17 cellular contexts compared by ENCODE assay signal in genomic region chr1:33985166-33985565, GRCh38.
DNase-seq lines count a peak whose midpoint lies in the region; ATAC-seq and TF ChIP-seq lines count a peak whose summit lies in the region.
"Had no signal": no experiment of that assay in that cellular context is flagged by ENCODE, and none has a peak within 500 bp of the region (broad histone marks: within the 10 kb centered on the region; RNA-seq: fewer than 3 reads in every experiment).

No MANE protein-coding gene starts in this region.

- DNase-seq in heart left ventricle (peak in 2 of 5 donors; percentile 31 to 40), cardiac septum (ENCODE audit: low spot score) (no peak), T1000 (lab: John Stamatoyannopoulos, UW) (peak; percentile 26), heart right ventricle (peak in 1 of 2 donors; percentile 29), NCI-H187 (lab: John Stamatoyannopoulos, UW) (no peak), putamen (ENCODE audit: low spot score) (no peak), NCI-H2107 treated with DMSO at 0.1 percent for 48 hours (lab: John Stamatoyannopoulos, UW; ENCODE audit: unreplicated experiment) (no peak)
- DNase-seq: activated CD8-positive, alpha-beta memory T cell treated with anti-CD3 and anti-CD28 coated beads for 24 hours; gastrocnemius medialis; NCI-H2107; NK-92 treated with Interleukin-12 subunit alpha and Interleukin-12 subunit beta, amount 100 ng/mL, for 24 hours; T-cell had no signal

- TF ChIP-seq POLR2A in heart left ventricle (IDR thresholded peaks at IDR 0.05): no peak

- no peak overlapping the region for H3K4me3 ChIP-seq in heart left ventricle
- H3K4me3 ChIP-seq in heart right ventricle: no peak overlapping the region
- H3K4me3 ChIP-seq: gastrocnemius medialis, HAP-1, psoas muscle had no signal

- TF ChIP-seq CTCF in heart left ventricle (IDR thresholded peaks at IDR 0.05) (no peak), heart right ventricle (IDR thresholded peaks at IDR 0.05) (no peak)

- ATAC-seq in heart left ventricle: peak; percentile 55 to 80 (median 68)
- ATAC-seq in heart right ventricle: peak; percentile 36 to 91 (median 71)
- ATAC-seq in HG02798 (IDR thresholded peaks at IDR 0.05; ENCODE audit: poor library complexity, unreplicated experiment): no peak
- ATAC-seq: activated T-helper 17 cell treated with anti-CD3 and anti-CD28 coated beads, Interleukin-2, amount 50 U/mL, for 72 hours; gastrocnemius medialis; natural killer cell treated with Interleukin-12 subunit alpha and Interleukin-12 subunit beta and Interleukin-15 and Interleukin-18, amount 100 ng/mL, for 72 hours; T-cell had no signal

- no peaks in the 10 kb centered on the region for H3K27me3 ChIP-seq in heart left ventricle
- H3K27me3 ChIP-seq in heart right ventricle: peaks cover 0 to under 1% (median 0%) of the 10 kb centered on the region in 7 donors
- H3K27me3 ChIP-seq: gastrocnemius medialis had no signal

- H3K27ac ChIP-seq in heart left ventricle: peak overlapping the region in 2 of 12 donors; percentile 6 to 66
- H3K27ac ChIP-seq in heart right ventricle: peak overlapping the region in 1 of 10 donors; percentile 15
- H3K27ac ChIP-seq: gastrocnemius medialis, psoas muscle had no signal

- H3K36me3 ChIP-seq in heart left ventricle (no peaks in the 10 kb centered on the region), heart right ventricle (no peaks in the 10 kb centered on the region)
- H3K36me3 ChIP-seq: gastrocnemius medialis, HAP-1 had no signal

- no peaks in the 10 kb centered on the region for H3K9me3 ChIP-seq in heart left ventricle
- no peaks in the 10 kb centered on the region for H3K9me3 ChIP-seq in heart right ventricle
- H3K9me3 ChIP-seq: gastrocnemius medialis, HAP-1, psoas muscle had no signal

- 31 to 44% (median 36%) methylated on average over 7 of the region's 7 CpGs for WGBS in heart left ventricle, 4 donors
- 34 to 49% methylated on average over 7 of the region's 7 CpGs for WGBS in heart right ventricle, 2 donors

- intact Hi-C loops in heart left ventricle (cut with DNase I) (no loop called here), cardiac septum (cut with DNase I) (no loop called here), heart right ventricle (cut with DNase I) (no loop called here)

- H3K4me1 ChIP-seq in heart left ventricle: peaks cover 0 to 23% (median 8%) of the 10 kb centered on the region in 12 donors
- peaks cover 0 to 23% (median 15%) of the 10 kb centered on the region in 9 donors for H3K4me1 ChIP-seq in heart right ventricle
- H3K4me1 ChIP-seq: HAP-1, psoas muscle had no signal
